ENCODE assay signal across 1 cellular context in the genomic region with DNA sequence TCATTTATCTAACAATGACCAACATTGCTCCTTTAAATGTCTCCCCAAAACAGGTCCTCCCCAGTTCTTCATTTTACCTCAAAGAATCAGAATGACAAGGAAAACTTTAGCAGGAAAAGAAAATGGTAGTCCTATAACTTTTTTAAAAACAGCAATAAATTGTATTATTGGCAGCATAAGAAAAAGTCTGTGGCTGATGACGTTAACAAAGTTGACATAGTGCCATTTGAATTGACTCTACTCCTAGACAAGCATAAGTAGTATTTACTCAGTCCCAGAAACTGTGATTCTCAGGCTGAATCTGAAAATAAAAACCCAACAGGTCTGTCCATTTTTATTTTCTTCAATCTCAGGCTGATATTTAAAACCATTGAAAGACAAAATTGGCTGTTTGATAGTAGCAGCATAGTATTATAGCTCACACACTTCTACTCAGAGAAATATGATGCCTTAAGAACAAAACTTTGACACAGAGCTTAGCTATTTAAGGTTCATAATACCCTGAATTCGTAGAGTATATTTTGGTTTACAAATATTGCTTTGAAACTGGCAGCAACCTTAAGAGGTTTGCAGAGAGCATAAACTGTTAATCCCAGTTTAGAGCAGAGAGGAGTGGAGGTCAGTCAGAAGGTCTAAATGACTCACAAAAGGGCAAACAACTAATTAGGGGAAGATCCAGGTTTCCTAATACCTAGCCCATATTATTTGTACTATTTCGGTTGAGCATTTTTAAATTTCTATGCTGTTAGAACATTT.
TF ChIP-seq lines count a peak whose summit lies in the region.

No MANE protein-coding gene starts in this region.

TF ChIP-seq in IMR-90, 13 proteins besides CTCF, POLR2A, EP300 and RAD21:
- peak; percentile 38; the same call in 1 of the 2 replicates for TF ChIP-seq FOS (IDR thresholded peaks at IDR 0.05; ENCODE audit: low read depth, low read length)
- TF ChIP-seq NFE2L2 (IDR thresholded peaks at IDR 0.05; ENCODE audit: low read depth, low read length) = no peak
- no peak for TF ChIP-seq RCOR1 (IDR thresholded peaks at IDR 0.05; ENCODE audit: insufficient replicate concordance, low read length)
- TF ChIP-seq, protein P1, sequence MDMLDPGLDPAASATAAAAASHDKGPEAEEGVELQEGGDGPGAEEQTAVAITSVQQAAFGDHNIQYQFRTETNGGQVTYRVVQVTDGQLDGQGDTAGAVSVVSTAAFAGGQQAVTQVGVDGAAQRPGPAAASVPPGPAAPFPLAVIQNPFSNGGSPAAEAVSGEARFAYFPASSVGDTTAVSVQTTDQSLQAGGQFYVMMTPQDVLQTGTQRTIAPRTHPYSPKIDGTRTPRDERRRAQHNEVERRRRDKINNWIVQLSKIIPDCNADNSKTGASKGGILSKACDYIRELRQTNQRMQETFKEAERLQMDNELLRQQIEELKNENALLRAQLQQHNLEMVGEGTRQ (IDR thresholded peaks at IDR 0.05; ENCODE audit: low read depth, low read length) = no peak
- TF ChIP-seq BHLHE40 (IDR thresholded peaks at IDR 0.05; ENCODE audit: low read depth, low read length) = no peak
- no peak for TF ChIP-seq MXI1 (IDR thresholded peaks at IDR 0.05; ENCODE audit: borderline replicate concordance, low read depth, low read length)
